In the genomic region with DNA sequence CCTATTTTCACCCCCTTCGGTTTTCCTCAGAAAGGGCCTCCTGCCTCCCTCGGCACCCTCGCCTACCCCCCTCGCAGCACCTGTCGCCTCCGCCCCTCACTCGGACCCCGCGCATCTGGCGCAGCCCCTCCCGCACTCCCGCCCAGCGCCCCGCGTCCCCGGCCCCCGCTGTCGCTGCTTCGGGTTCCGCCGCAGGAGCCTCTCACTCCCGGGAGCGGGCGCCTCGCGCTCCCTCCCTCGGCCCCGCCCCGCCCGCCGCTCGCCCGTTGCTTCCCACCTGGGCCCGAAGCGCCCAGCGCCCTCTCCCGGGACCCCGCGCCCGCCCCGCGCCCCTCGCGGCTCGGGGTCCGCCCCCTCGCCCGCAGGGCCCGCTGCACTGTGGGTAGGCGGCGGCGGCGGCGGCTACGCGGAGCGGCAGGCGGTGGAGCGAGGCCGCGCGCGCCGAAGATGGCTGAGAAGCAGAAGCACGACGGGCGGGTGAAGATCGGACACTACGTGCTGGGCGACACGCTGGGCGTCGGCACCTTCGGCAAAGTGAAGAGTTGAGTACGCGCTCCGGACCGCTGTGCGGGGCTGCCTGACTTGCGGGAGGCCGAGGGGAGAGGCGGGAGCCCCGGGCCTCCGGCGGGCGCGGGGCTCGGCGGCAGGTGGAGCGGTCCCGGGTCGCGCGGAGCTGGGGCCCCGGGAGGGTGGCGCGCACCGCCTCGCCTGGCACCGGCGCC, we compare ENCODE assay signal across 9 cellular contexts.
DNase-seq lines count a peak whose midpoint lies in the region; ATAC-seq, FAIRE-seq and TF ChIP-seq lines count a peak whose summit lies in the region.
"Had no signal": no experiment of that assay in that cellular context is flagged by ENCODE, and none has a peak within 500 bp of the region (broad histone marks: within the 10 kb centered on the region; RNA-seq: fewer than 3 reads in every experiment).

Gene PRKAA2 (plus strand): TSS at position 374 of the 722 bp plus-strand sequence. CDS start 74 bp downstream, at position 448.

- peak; percentile 14 for DNase-seq in stimulated activated CD4-positive, alpha-beta T cell treated with anti-CD3 and anti-CD28 coated beads, Interleukin-15, amount 100 ng/mL, for 24 hours
- no peak for DNase-seq in stimulated activated CD4-positive, alpha-beta T cell treated with anti-CD3 and anti-CD28 coated beads, Interleukin-1b, Interleukin-23, amount 100 ng/mL, for 48 hours
- DNase-seq in NCI-H146 treated with DMSO at 0.1 percent for 48 hours (lab: John Stamatoyannopoulos, UW; ENCODE audit: unreplicated experiment) (peak; percentile 3), astrocyte of the spinal cord (ENCODE audit: low read depth, low spot score) (no peak), iPS DF 6.9 (ENCODE audit: low read depth, low spot score) (no peak), retina (peak; percentile 89), GM19239 (ENCODE audit: insufficient read length, low spot score) (no peak)

- WGBS in iPS DF 6.9 (ENCODE audit: insufficient coverage, insufficient read length) = no CpG with 5 or more reads among the region's 101 CpGs

- H3K27ac ChIP-seq in iPS DF 6.9 (ENCODE audit: low read length) = no peak within 1 kb of the TSS

- H3K9me3 ChIP-seq in iPS DF 6.9 (ENCODE audit: control insufficient read depth, insufficient read depth, low read length) = no peaks in the 10 kb centered on the region

- no peaks in the 10 kb centered on the region for H3K36me3 ChIP-seq in iPS DF 6.9 (ENCODE audit: control insufficient read depth, insufficient read depth, low read length)

- H3K4me3 ChIP-seq in astrocyte of the spinal cord (ENCODE audit: low read depth, low read length) = peak within 1 kb of the TSS; percentile 63
- peak within 1 kb of the TSS; percentile 75 for H3K4me3 ChIP-seq in iPS DF 6.9 (ENCODE audit: low read length)

- no peaks in the 10 kb centered on the region for H3K4me1 ChIP-seq in iPS DF 6.9 (ENCODE audit: control insufficient read depth, insufficient read depth, low read length)

- FAIRE-seq in GM19239 (lab: Jason Lieb, UNC) = no peak
- FAIRE-seq: islet of Langerhans had no signal

- ATAC-seq in HG03280 (IDR thresholded peaks at IDR 0.05; ENCODE audit: unreplicated experiment) = no peak

- in situ Hi-C loops in astrocyte of the spinal cord (cut with HindIII; ENCODE audit: low sequenced_read_pairs) = no loop called here

- no peaks in the 10 kb centered on the region for H3K27me3 ChIP-seq in iPS DF 6.9 (ENCODE audit: control insufficient read depth, insufficient read depth, low read length)

- no peak for TF ChIP-seq CTCF in astrocyte of the spinal cord (IDR thresholded peaks at IDR 0.05; ENCODE audit: low read depth, low read length)

Comparison
In these comparisons a context has a peak if more than half of its experiments do, and no peak if none do; other contexts are left out.
1. DNase-seq: peak in stimulated activated CD4-positive, alpha-beta T cell treated with anti-CD3 and anti-CD28 coated beads, Interleukin-15, amount 100 ng/mL, for 24 hours (single experiment), NCI-H146 treated with DMSO at 0.1 percent for 48 hours (single experiment) and retina (single experiment); none in stimulated activated CD4-positive, alpha-beta T cell treated with anti-CD3 and anti-CD28 coated beads, Interleukin-1b, Interleukin-23, amount 100 ng/mL, for 48 hours (single experiment), astrocyte of the spinal cord (single experiment), iPS DF 6.9 (single experiment) and GM19239 (single experiment).